9 cellular contexts compared by ENCODE assay signal in genomic region chr17:6654816-6655731, GRCh38. TPM values are rescaled to one million over a fixed set of nuclear protein-coding genes. Genes with fewer than 3 reads are reported as not detected.
A peak's percentile ranks its signal among the peaks of the same experiment; 100 is the strongest.
DNase-seq lines count a peak whose midpoint lies in the region; ATAC-seq and TF ChIP-seq lines count a peak whose summit lies in the region.
"Had no signal": no experiment of that assay in that cellular context is flagged by ENCODE, and none has a peak within 500 bp of the region (broad histone marks: within the 10 kb centered on the region; RNA-seq: fewer than 3 reads in every experiment).

No MANE protein-coding gene starts in this region.

- H3K27me3 ChIP-seq in cardiac muscle cell (peaks cover 58% of the 10 kb centered on the region), iPS-15b (ENCODE audit: control insufficient read depth, insufficient read depth, low read length) (peaks cover 30% of the 10 kb centered on the region), thyroid gland (no peaks in the 10 kb centered on the region)

- H3K36me3 ChIP-seq in cardiac muscle cell = no peaks in the 10 kb centered on the region
- H3K36me3 ChIP-seq in iPS-15b (ENCODE audit: control insufficient read depth, insufficient read depth, low read length) = no peaks in the 10 kb centered on the region
- H3K36me3 ChIP-seq in thyroid gland = no peaks in the 10 kb centered on the region

- TF ChIP-seq CTCF in cardiac muscle cell (IDR thresholded peaks at IDR 0.05; ENCODE audit: low read depth, low read length) (no peak), thyroid gland (IDR thresholded peaks at IDR 0.05) (peak in 1 of 6 experiments; percentile 26)

- TF ChIP-seq POLR2A in thyroid gland (IDR thresholded peaks at IDR 0.05) = no peak

- no peaks in the 10 kb centered on the region for H3K9me3 Mint-ChIP-seq in activated CD8-positive, alpha-beta T cell treated with anti-CD3 and anti-CD28 coated beads, Interleukin-2, amount 10 ng/mL, durations not matched to agents 7 days and 5 days (ENCODE audit: insufficient read depth)

- WGBS in thyroid gland, 2 donors = 17 to 18% methylated on average over 37 to 47 of the region's 47 CpGs

- DNase-seq in cardiac muscle cell (ENCODE audit: low read depth in 1 of 2, low spot score in 1 of 2) = peak in 1 of 2 donors; percentile 34
- DNase-seq in Right ventricle myocardium inferior (ENCODE audit: missing footprints) = no peak
- DNase-seq in activated CD8-positive, alpha-beta T cell treated with anti-CD3 and anti-CD28 coated beads, Interleukin-2, amount 10 ng/mL, durations not matched to agents 7 days and 5 days = no peak
- peak; percentile 69 to 74 for DNase-seq in thyroid gland
- DNase-seq in left lobe of liver (ENCODE audit: low spot score) = no peak
- DNase-seq: activated CD8-positive, alpha-beta memory T cell treated with anti-CD3 and anti-CD28 coated beads, Interleukin-2, amount 50 U/mL, for 4 hours had no signal

- POLR2A ChIA-PET in activated CD8-positive, alpha-beta T cell treated with anti-CD3 and anti-CD28 coated beads, Interleukin-2, amount 10 ng/mL, durations not matched to agents 7 days and 5 days (lab: Charles Lee) = no interaction called here

- intact Hi-C loops in Right ventricle myocardium inferior (cut with DNase I) = loop anchor here (5.0 kb wide), 1 partner anchor 352 kb away; no protein-coding TSS in a partner anchor
- intact Hi-C loops in thyroid gland (cut with DNase I) = no loop called here

- H3K9me3 ChIP-seq in cardiac muscle cell (ENCODE audit: low read depth) = no peaks in the 10 kb centered on the region
- H3K9me3 ChIP-seq in iPS-15b (ENCODE audit: control insufficient read depth, insufficient read depth, low read length) = no peaks in the 10 kb centered on the region
- H3K9me3 ChIP-seq in thyroid gland = no peaks in the 10 kb centered on the region

- H3K27ac ChIP-seq in cardiac muscle cell (no peak overlapping the region), thyroid gland (no peak overlapping the region)

- peaks cover 48% of the 10 kb centered on the region for H3K4me1 Mint-ChIP-seq in activated CD8-positive, alpha-beta T cell treated with anti-CD3 and anti-CD28 coated beads, Interleukin-2, amount 10 ng/mL, durations not matched to agents 7 days and 5 days (ENCODE audit: low read depth)

- CTCF ChIA-PET in activated CD8-positive, alpha-beta T cell treated with anti-CD3 and anti-CD28 coated beads, Interleukin-2, amount 10 ng/mL, durations not matched to agents 7 days and 5 days (lab: Charles Lee) = no interaction called here

- no peak overlapping the region for H3K9ac ChIP-seq in iPS-15b (ENCODE audit: low read depth, low read length)

- H3K27me3 Mint-ChIP-seq in activated CD8-positive, alpha-beta T cell treated with anti-CD3 and anti-CD28 coated beads, Interleukin-2, amount 10 ng/mL, durations not matched to agents 7 days and 5 days (ENCODE audit: low read depth) = peaks cover 23% of the 10 kb centered on the region

- no peak overlapping the region for H3K27ac Mint-ChIP-seq in activated CD8-positive, alpha-beta T cell treated with anti-CD3 and anti-CD28 coated beads, Interleukin-2, amount 10 ng/mL, durations not matched to agents 7 days and 5 days

- H3K4me3 Mint-ChIP-seq in activated CD8-positive, alpha-beta T cell treated with anti-CD3 and anti-CD28 coated beads, Interleukin-2, amount 10 ng/mL, durations not matched to agents 7 days and 5 days = peak overlapping the region; percentile 54

- H3K4me1 ChIP-seq in cardiac muscle cell (ENCODE audit: low read depth) = peaks cover 13% of the 10 kb centered on the region
- H3K4me1 ChIP-seq in iPS-15b (ENCODE audit: control insufficient read depth, insufficient read depth, low read length) = peaks cover 7% of the 10 kb centered on the region
- peaks cover 15 to 32% of the 10 kb centered on the region in 2 donors for H3K4me1 ChIP-seq in thyroid gland

- peaks cover 12% of the 10 kb centered on the region for H3K36me3 Mint-ChIP-seq in activated CD8-positive, alpha-beta T cell treated with anti-CD3 and anti-CD28 coated beads, Interleukin-2, amount 10 ng/mL, durations not matched to agents 7 days and 5 days (ENCODE audit: low read depth)

- H3K4me3 ChIP-seq in cardiac muscle cell = peak overlapping the region; percentile 26
- H3K4me3 ChIP-seq in iPS-15b (ENCODE audit: low read depth, low read length) = peak overlapping the region; percentile 64
- H3K4me3 ChIP-seq in thyroid gland (replicated peaks in 1 of 3) = no peak overlapping the region

- ATAC-seq in Right ventricle myocardium inferior (no peak), left lobe of liver (no peak), HG02840 (IDR thresholded peaks at IDR 0.05; ENCODE audit: low FRiP score, unreplicated experiment) (no peak), GM19324 (IDR thresholded peaks at IDR 0.05; ENCODE audit: low FRiP score, unreplicated experiment) (no peak)
- ATAC-seq in activated CD8-positive, alpha-beta T cell treated with anti-CD3 and anti-CD28 coated beads, Interleukin-2, amount 10 ng/mL, durations not matched to agents 7 days and 5 days = no peak

RNA-seq across cellular contexts. Expression of gene C17orf100, which starts 3.5 kb away (rescaled TPM):
- total RNA-seq in cardiac muscle cell (2.4 and 3.7 TPM in 2 replicates), Right ventricle myocardium inferior (0.92 TPM), thyroid gland (1 to 10 TPM in 3 of 4 donors, under 1 TPM in 1; 0.67 to 2.7 (median 2.0) TPM), left lobe of liver (1.9 TPM)
- 7.1 and 8.2 TPM in 2 replicates for polyA plus RNA-seq in cardiac muscle cell
- 1 to 10 TPM in 1 of 2 experiments, under 1 TPM in 1; 0.92 to 1.5 TPM for total RNA-seq in activated CD8-positive, alpha-beta T cell treated with anti-CD3 and anti-CD28 coated beads, Interleukin-2, amount 10 ng/mL, durations not matched to agents 7 days and 5 days

RNA-seq across cellular contexts. Expression of gene MED31, which starts 3.7 kb away (rescaled TPM):
- 7.1 and 15.7 TPM in 2 replicates for total RNA-seq in cardiac muscle cell
- 44.1 and 72.6 TPM in 2 replicates for polyA plus RNA-seq in cardiac muscle cell
- total RNA-seq in Right ventricle myocardium inferior = 16.5 TPM
- total RNA-seq in activated CD8-positive, alpha-beta T cell treated with anti-CD3 and anti-CD28 coated beads, Interleukin-2, amount 10 ng/mL, durations not matched to agents 7 days and 5 days = 10 to 100 TPM; 16.9 to 20.2 TPM
- total RNA-seq in thyroid gland = 10 to 100 TPM in 2 of 4 donors, 1 to 10 TPM in 2; 5.3 to 13.7 (median 10.4) TPM
- total RNA-seq in left lobe of liver = 6.5 TPM

RNA-seq across cellular contexts. Expression of gene TXNDC17, which starts 14.2 kb away (rescaled TPM):
- total RNA-seq in cardiac muscle cell = 128 and 270 TPM in 2 replicates
- polyA plus RNA-seq in cardiac muscle cell = 279 and 467 TPM in 2 replicates
- 52.9 TPM for total RNA-seq in Right ventricle myocardium inferior
- total RNA-seq in activated CD8-positive, alpha-beta T cell treated with anti-CD3 and anti-CD28 coated beads, Interleukin-2, amount 10 ng/mL, durations not matched to agents 7 days and 5 days = 10 to 100 TPM; 81.8 to 94.7 TPM
- total RNA-seq in thyroid gland = 100 to 1,000 TPM in 2 of 4 donors, 10 to 100 TPM in 2; 70.4 to 149 (median 95.9) TPM
- total RNA-seq in left lobe of liver = 59.2 TPM

RNA-seq across cellular contexts. Expression of gene KIAA0753, which starts 14.6 kb away (rescaled TPM):
- 11.3 and 13.5 TPM in 2 replicates for total RNA-seq in cardiac muscle cell
- polyA plus RNA-seq in cardiac muscle cell = 6.9 and 9.2 TPM in 2 replicates
- 5.1 TPM for total RNA-seq in Right ventricle myocardium inferior
- 10 to 100 TPM; 14.0 to 19.5 TPM for total RNA-seq in activated CD8-positive, alpha-beta T cell treated with anti-CD3 and anti-CD28 coated beads, Interleukin-2, amount 10 ng/mL, durations not matched to agents 7 days and 5 days
- total RNA-seq in thyroid gland = 10 to 100 TPM; 20.8 to 46.7 (median 25.6) TPM
- 3.1 TPM for total RNA-seq in left lobe of liver

RNA-seq across cellular contexts. Expression of gene SLC13A5, which starts 58.1 kb away (rescaled TPM):
- total RNA-seq in cardiac muscle cell (0.18 and 0.67 TPM in 2 replicates), Right ventricle myocardium inferior (not detected), thyroid gland (under 1 TPM in 2 of 4 donors, not detected in 2; 0.27 to 0.63 TPM), left lobe of liver (273 TPM)
- polyA plus RNA-seq in cardiac muscle cell = 0.15 TPM in 1 of 2 replicates, not detected in the other
- not detected for total RNA-seq in activated CD8-positive, alpha-beta T cell treated with anti-CD3 and anti-CD28 coated beads, Interleukin-2, amount 10 ng/mL, durations not matched to agents 7 days and 5 days

Comparison
In these comparisons a context has a peak if more than half of its experiments do, and no peak if none do; other contexts are left out.
1. DNase-seq: peak in thyroid gland (2 of 2); none in Right ventricle myocardium inferior (single experiment), activated CD8-positive, alpha-beta T cell treated with anti-CD3 and anti-CD28 coated beads, Interleukin-2, amount 10 ng/mL, durations not matched to agents 7 days and 5 days (single experiment) and left lobe of liver (single experiment).
2. H3K4me3 ChIP-seq: peak in cardiac muscle cell (single experiment) and iPS-15b (single experiment); none in thyroid gland (0 of 3).